9 cellular contexts compared by ENCODE assay signal in the genomic region with DNA sequence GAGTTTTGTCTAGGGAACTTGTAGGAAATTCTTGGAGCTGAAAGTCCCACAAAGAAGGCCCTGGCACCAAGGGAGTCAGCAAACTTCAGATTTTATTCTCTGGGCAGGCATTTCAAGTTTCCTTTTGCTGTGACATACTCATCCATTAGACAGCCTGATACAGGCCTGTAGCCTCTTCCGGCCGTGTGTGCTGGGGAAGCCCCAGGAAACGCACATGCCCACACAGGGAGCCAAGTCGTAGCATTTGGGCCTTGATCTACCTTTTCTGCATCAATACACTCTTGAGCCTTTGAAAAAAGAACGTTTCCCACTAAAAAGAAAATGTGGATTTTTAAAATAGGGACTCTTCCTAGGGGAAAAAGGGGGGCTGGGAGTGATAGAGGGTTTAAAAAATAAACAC. TPM values are rescaled to one million over a fixed set of nuclear protein-coding genes. Genes with fewer than 3 reads are reported as not detected.
A peak's percentile ranks its signal among the peaks of the same experiment; 100 is the strongest.
DNase-seq lines count a peak whose midpoint lies in the region; ATAC-seq and TF ChIP-seq lines count a peak whose summit lies in the region.
"Had no signal": no experiment of that assay in that cellular context is flagged by ENCODE, and none has a peak within 500 bp of the region (broad histone marks: within the 10 kb centered on the region; RNA-seq: fewer than 3 reads in every experiment).

No MANE protein-coding gene starts in this region.

- no peak overlapping the region for H3K27ac ChIP-seq in mammary epithelial cell (ENCODE audit: insufficient read depth, low read depth, low read length)

- no peak overlapping the region for H3K4me3 ChIP-seq in GM12864 (ENCODE audit: low read depth, low read length)
- no peak overlapping the region for H3K4me3 ChIP-seq in mammary epithelial cell (replicated peaks in 1 of 3; ENCODE audit: insufficient read depth in 1 of 3, low read depth in 2 of 3, low read length in 3 of 3)

- H3K27ac Mint-ChIP-seq in T-helper 1 cell treated with Interleukin-12 subunit alpha and Interleukin-12 subunit beta and Interleukin-4 antibody, amounts not matched to agents 30 μg/mL and 1 μg/mL, for 36 hours, result peak overlapping the region; percentile 79
- H3K27ac Mint-ChIP-seq in effector memory CD8-positive, alpha-beta T cell, result peak overlapping the region; percentile 84 to 98

- no peaks in the 10 kb centered on the region for H3K36me3 ChIP-seq in mammary epithelial cell (ENCODE audit: insufficient read depth, low read length)

- peaks cover 30% of the 10 kb centered on the region for H3K4me1 Mint-ChIP-seq in T-helper 1 cell treated with Interleukin-12 subunit alpha and Interleukin-12 subunit beta and Interleukin-4 antibody, amounts not matched to agents 30 μg/mL and 1 μg/mL, for 36 hours (ENCODE audit: low read depth)
- H3K4me1 Mint-ChIP-seq in effector memory CD8-positive, alpha-beta T cell (ENCODE audit: low read depth in 2 of 2), result peaks cover 47 to 69% of the 10 kb centered on the region in 2 donors

- peaks cover 3% of the 10 kb centered on the region for H3K27me3 ChIP-seq in mammary epithelial cell (ENCODE audit: insufficient read depth, low read length)

- H3K9me3 ChIP-seq in mammary epithelial cell (replicated peaks; ENCODE audit: insufficient read depth, low read length), result no peaks in the 10 kb centered on the region

- no peaks in the 10 kb centered on the region for H3K36me3 Mint-ChIP-seq in T-helper 1 cell treated with Interleukin-12 subunit alpha and Interleukin-12 subunit beta and Interleukin-4 antibody, amounts not matched to agents 30 μg/mL and 1 μg/mL, for 36 hours (ENCODE audit: low read depth)
- peaks cover 36% of the 10 kb centered on the region for H3K36me3 Mint-ChIP-seq in effector memory CD8-positive, alpha-beta T cell (ENCODE audit: insufficient read depth)

- 68% methylated on average over 4 of the region's 5 CpGs for WGBS in mammary epithelial cell (ENCODE audit: low coverage, missing lambda C conversion rate)

- TF ChIP-seq CTCF in GM12864 (IDR thresholded peaks at IDR 0.05; ENCODE audit: low read depth, low read length, missing control alignments), result no peak
- TF ChIP-seq CTCF in mammary epithelial cell (conservative IDR thresholded peaks at IDR 0.05 in 1 of 2, IDR thresholded peaks at IDR 0.05 in 1 of 2; ENCODE audit: extremely low read depth in 1 of 2, insufficient read depth in 1 of 2, low read depth in 1 of 2, low read length in 2 of 2), result no peak

- no peaks in the 10 kb centered on the region for H3K4me1 ChIP-seq in mammary epithelial cell (ENCODE audit: insufficient read depth, low read length)

- H3K27me3 Mint-ChIP-seq in T-helper 1 cell treated with Interleukin-12 subunit alpha and Interleukin-12 subunit beta and Interleukin-4 antibody, amounts not matched to agents 30 μg/mL and 1 μg/mL, for 36 hours (ENCODE audit: low read depth), result no peaks in the 10 kb centered on the region
- no peaks in the 10 kb centered on the region for H3K27me3 Mint-ChIP-seq in effector memory CD8-positive, alpha-beta T cell

- dilution Hi-C loops in mammary epithelial cell (cut with HindIII; ENCODE audit: low sequenced_read_pairs), result no loop called here

- intact Hi-C loops in mammary epithelial cell (cut with micrococcal nuclease), result no loop called here
- intact Hi-C loops in Right ventricle myocardium superior (cut with DNase I), result no loop called here

- H3K4me3 Mint-ChIP-seq in T-helper 1 cell treated with Interleukin-12 subunit alpha and Interleukin-12 subunit beta and Interleukin-4 antibody, amounts not matched to agents 30 μg/mL and 1 μg/mL, for 36 hours, result peak overlapping the region; percentile 8
- peak overlapping the region; percentile 25 to 66 for H3K4me3 Mint-ChIP-seq in effector memory CD8-positive, alpha-beta T cell

- no peak overlapping the region for H3K9ac ChIP-seq in mammary epithelial cell (ENCODE audit: insufficient read depth, low read length)

- no TSS peak for BruUV-seq in mammary epithelial cell (replicated peaks; lab: Mats Ljungman, UMichigan)

- no peaks in the 10 kb centered on the region for H4K20me1 ChIP-seq in mammary epithelial cell (ENCODE audit: insufficient read depth, low read length)

- DNase-seq in GM12864 (ENCODE audit: low read depth), result peak; percentile 53
- DNase-seq in effector memory CD8-positive, alpha-beta T cell, result peak; percentile 46 to 60 (median 51)
- no peak for DNase-seq in mammary epithelial cell
- no peak for DNase-seq in D341Med (ENCODE audit: low spot score)
- no peak for DNase-seq in Right ventricle myocardium superior
- no peak for DNase-seq in DMS153 treated with DMSO at 0.1 percent for 48 hours (lab: John Stamatoyannopoulos, UW; ENCODE audit: unreplicated experiment)
- DNase-seq: cortex of kidney had no signal

- no peaks in the 10 kb centered on the region for H3K9me3 Mint-ChIP-seq in T-helper 1 cell treated with Interleukin-12 subunit alpha and Interleukin-12 subunit beta and Interleukin-4 antibody, amounts not matched to agents 30 μg/mL and 1 μg/mL, for 36 hours
- H3K9me3 Mint-ChIP-seq in effector memory CD8-positive, alpha-beta T cell, result no peaks in the 10 kb centered on the region

- ATAC-seq in GM21825 (IDR thresholded peaks at IDR 0.05; ENCODE audit: unreplicated experiment) (peak; percentile 88), Right ventricle myocardium superior (ENCODE audit: poor library complexity) (no peak)
- peak; percentile 86 for ATAC-seq in effector memory CD8-positive, alpha-beta T cell (replicated peaks)

- H3K4me2 ChIP-seq in mammary epithelial cell (ENCODE audit: insufficient read depth, low read depth, low read length), result no peak overlapping the region

- CTCF ChIA-PET in mammary epithelial cell (lab: Charles Lee; ENCODE audit: low non-redundant PET), result no interaction called here

- H2AFZ ChIP-seq in mammary epithelial cell (ENCODE audit: low read depth, low read length), result no peak overlapping the region

- in situ Hi-C loops in mammary epithelial cell (cut with MboI; ENCODE audit: low sequenced_read_pairs in 2 of 2), result no loop called here

- H3K79me2 ChIP-seq in mammary epithelial cell (ENCODE audit: insufficient read depth, low read length), result no peaks in the 10 kb centered on the region

RNA-seq across cellular contexts. Expression of a gene that starts 15.0 kb away (rescaled TPM):
- not detected for total RNA-seq in mammary epithelial cell
- polyA plus RNA-seq in mammary epithelial cell, result not detected
- not detected for polyA minus RNA-seq in mammary epithelial cell
- total RNA-seq in Right ventricle myocardium superior, result not detected

Comparison
In these comparisons a context has a peak if more than half of its experiments do, and no peak if none do; other contexts are left out.
1. DNase-seq: peak in GM12864 (single experiment) and effector memory CD8-positive, alpha-beta T cell (3 of 3); none in mammary epithelial cell (single experiment), D341Med (single experiment), Right ventricle myocardium superior (single experiment) and DMS153 treated with DMSO at 0.1 percent for 48 hours (single experiment).